Comparison of ENCODE assay signal across 8 cellular contexts in the genomic region with DNA sequence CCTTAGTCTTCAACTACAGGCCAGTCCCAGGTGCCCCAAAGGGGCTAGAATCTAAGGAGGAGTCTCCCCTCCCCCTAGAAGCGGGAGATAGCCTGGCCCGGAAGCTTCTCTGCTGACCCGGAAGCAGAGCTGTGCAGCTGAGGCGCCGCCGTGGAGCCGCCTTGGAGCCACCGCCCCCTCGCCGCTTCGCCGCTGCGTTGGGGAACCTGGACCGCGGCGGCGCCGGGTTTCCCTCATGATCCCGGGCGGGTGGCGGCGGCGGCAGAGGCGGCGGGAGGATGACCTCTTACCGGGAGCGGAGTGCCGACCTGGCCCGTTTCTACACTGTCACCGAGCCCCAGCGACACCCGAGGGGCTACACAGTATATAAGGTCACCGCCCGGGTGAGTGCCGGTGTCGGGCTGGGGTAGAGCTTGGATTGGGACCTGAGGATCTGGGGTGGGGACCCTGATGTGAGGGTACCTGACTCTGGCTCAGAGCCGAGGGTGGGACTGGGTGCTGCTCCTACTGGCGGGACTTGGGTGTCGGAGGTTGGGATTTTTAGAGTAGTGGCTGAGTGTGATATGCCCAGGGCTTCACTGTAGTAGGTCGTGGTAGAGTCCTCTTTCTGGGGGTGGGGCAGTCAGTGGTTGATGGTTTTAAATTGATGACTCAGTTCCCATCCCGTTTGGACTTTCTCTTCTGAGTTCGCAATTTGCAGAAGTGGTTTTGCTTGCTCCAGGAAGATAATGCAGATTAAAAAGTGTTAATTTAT. TPM values are rescaled to one million over a fixed set of nuclear protein-coding genes. Genes with fewer than 3 reads are reported as not detected.
DNase-seq lines count a peak whose midpoint lies in the region; ATAC-seq and TF ChIP-seq lines count a peak whose summit lies in the region.

A gene with protein sequence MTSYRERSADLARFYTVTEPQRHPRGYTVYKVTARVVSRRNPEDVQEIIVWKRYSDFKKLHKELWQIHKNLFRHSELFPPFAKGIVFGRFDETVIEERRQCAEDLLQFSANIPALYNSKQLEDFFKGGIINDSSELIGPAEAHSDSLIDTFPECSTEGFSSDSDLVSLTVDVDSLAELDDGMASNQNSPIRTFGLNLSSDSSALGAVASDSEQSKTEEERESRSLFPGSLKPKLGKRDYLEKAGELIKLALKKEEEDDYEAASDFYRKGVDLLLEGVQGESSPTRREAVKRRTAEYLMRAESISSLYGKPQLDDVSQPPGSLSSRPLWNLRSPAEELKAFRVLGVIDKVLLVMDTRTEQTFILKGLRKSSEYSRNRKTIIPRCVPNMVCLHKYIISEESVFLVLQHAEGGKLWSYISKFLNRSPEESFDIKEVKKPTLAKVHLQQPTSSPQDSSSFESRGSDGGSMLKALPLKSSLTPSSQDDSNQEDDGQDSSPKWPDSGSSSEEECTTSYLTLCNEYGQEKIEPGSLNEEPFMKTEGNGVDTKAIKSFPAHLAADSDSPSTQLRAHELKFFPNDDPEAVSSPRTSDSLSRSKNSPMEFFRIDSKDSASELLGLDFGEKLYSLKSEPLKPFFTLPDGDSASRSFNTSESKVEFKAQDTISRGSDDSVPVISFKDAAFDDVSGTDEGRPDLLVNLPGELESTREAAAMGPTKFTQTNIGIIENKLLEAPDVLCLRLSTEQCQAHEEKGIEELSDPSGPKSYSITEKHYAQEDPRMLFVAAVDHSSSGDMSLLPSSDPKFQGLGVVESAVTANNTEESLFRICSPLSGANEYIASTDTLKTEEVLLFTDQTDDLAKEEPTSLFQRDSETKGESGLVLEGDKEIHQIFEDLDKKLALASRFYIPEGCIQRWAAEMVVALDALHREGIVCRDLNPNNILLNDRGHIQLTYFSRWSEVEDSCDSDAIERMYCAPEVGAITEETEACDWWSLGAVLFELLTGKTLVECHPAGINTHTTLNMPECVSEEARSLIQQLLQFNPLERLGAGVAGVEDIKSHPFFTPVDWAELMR (plus strand): TSS at position 115 of the 754 bp plus-strand sequence. CDS start 164 bp downstream, at position 279.

- peak within 1 kb of the TSS; percentile 95 for H3K4me3 ChIP-seq in GM12865 (ENCODE audit: low read depth, low read length)
- peak within 1 kb of the TSS; percentile 83 for H3K4me3 ChIP-seq in SU-DHL-6 (ENCODE audit: insufficient read depth, low read length, poor library complexity, severe bottlenecking)
- peak within 1 kb of the TSS; percentile 73 for H3K4me3 ChIP-seq in cardiac muscle cell
- H3K4me3 ChIP-seq in trophoblast cell (ENCODE audit: low read depth, low read length): peak within 1 kb of the TSS; percentile 93
- peak within 1 kb of the TSS; percentile 68 to 96 (median 88) for H3K4me3 ChIP-seq in tibial nerve

- H3K9me2 ChIP-seq in SU-DHL-6 (replicated peaks; ENCODE audit: insufficient read depth, low read length): no peaks in the 10 kb centered on the region

- peak; percentile 98 for ATAC-seq in HG02623 (IDR thresholded peaks at IDR 0.05; ENCODE audit: unreplicated experiment)

- WGBS in trophoblast cell (ENCODE audit: extremely low coverage, insufficient coverage, insufficient read length): no CpG with 5 or more reads among the region's 42 CpGs
- WGBS in tibial nerve, 2 donors: 0 to 1% methylated on average over 11 to 29 of the region's 42 CpGs

- no peak within 1 kb of the TSS for H2BK12ac ChIP-seq in trophoblast cell (ENCODE audit: low read length)

- H3K4ac ChIP-seq in trophoblast cell (ENCODE audit: low read depth, low read length): peak within 1 kb of the TSS; percentile 38

- no peaks in the 10 kb centered on the region for H4K20me1 ChIP-seq in SU-DHL-6 (ENCODE audit: low read depth, low read length)

- H3K36me3 ChIP-seq in SU-DHL-6 (ENCODE audit: low read length) (no peaks in the 10 kb centered on the region; the same call in 1 of the 2 replicates), cardiac muscle cell (no peaks in the 10 kb centered on the region), trophoblast cell (ENCODE audit: control insufficient read depth in 1 of 2, insufficient read depth in 2 of 2, low read length in 2 of 2) (no peaks in the 10 kb centered on the region), tibial nerve (no peaks in the 10 kb centered on the region)

- H3K14ac ChIP-seq in trophoblast cell (ENCODE audit: low read length): peak within 1 kb of the TSS; percentile 64

- no peaks in the 10 kb centered on the region for H3K9me3 ChIP-seq in SU-DHL-6 (ENCODE audit: insufficient read depth, low read length)
- H3K9me3 ChIP-seq in cardiac muscle cell (ENCODE audit: low read depth): no peaks in the 10 kb centered on the region
- H3K9me3 ChIP-seq in trophoblast cell (ENCODE audit: insufficient read depth, low read depth, low read length): peaks cover 2% of the 10 kb centered on the region
- no peaks in the 10 kb centered on the region for H3K9me3 ChIP-seq in tibial nerve

- peak in 1 of 2 donors; percentile 58 for TF ChIP-seq EP300 in tibial nerve (IDR thresholded peaks at IDR 0.05)

- H3K79me2 ChIP-seq in SU-DHL-6 (ENCODE audit: insufficient read depth, low read length) (peaks cover 24% of the 10 kb centered on the region), trophoblast cell (ENCODE audit: control insufficient read depth, insufficient read depth, low read length, poor library complexity) (peaks cover 3% of the 10 kb centered on the region)

- H4K91ac ChIP-seq in trophoblast cell (ENCODE audit: low read depth, low read length): peak within 1 kb of the TSS; percentile 81

- no peak within 1 kb of the TSS for H2AK5ac ChIP-seq in trophoblast cell (ENCODE audit: low read length)

- H2AFZ ChIP-seq in SU-DHL-6 (ENCODE audit: low read depth, low read length, severe bottlenecking) (peak within 1 kb of the TSS; percentile 97), trophoblast cell (ENCODE audit: insufficient read depth, low read length, poor library complexity) (peak within 1 kb of the TSS; percentile 86)

- H4K12ac ChIP-seq in trophoblast cell (ENCODE audit: low read depth, low read length): peak within 1 kb of the TSS; percentile 96

- H4K8ac ChIP-seq in trophoblast cell (ENCODE audit: low read depth, low read length): peak within 1 kb of the TSS; percentile 97

- H3K23ac ChIP-seq in trophoblast cell (ENCODE audit: low read length): no peak within 1 kb of the TSS

- H2BK120ac ChIP-seq in trophoblast cell (ENCODE audit: insufficient read depth, low read length, poor library complexity): peak within 1 kb of the TSS; percentile 35

- H3K9ac ChIP-seq in SU-DHL-6 (ENCODE audit: low read length) (peak within 1 kb of the TSS; percentile 72), trophoblast cell (ENCODE audit: low read length) (peak within 1 kb of the TSS; percentile 80)

- H3K4me1 ChIP-seq in cardiac muscle cell (ENCODE audit: low read depth) (peaks cover 4% of the 10 kb centered on the region), trophoblast cell (ENCODE audit: control insufficient read depth in 1 of 2, insufficient read depth in 2 of 2, low read length in 2 of 2) (peaks cover 0 to 2% of the 10 kb centered on the region in 2 experiments), tibial nerve (peaks cover 0 to 29% (median 9%) of the 10 kb centered on the region in 4 donors)

- DNase-seq in GM12865 (ENCODE audit: low read depth): peak; percentile 88
- peak; percentile 91 for DNase-seq in NCI-H1092 treated with DMSO at 0.1 percent for 48 hours (lab: John Stamatoyannopoulos, UW)
- peak; percentile 59 for DNase-seq in activated naive CD8-positive, alpha-beta T cell treated with anti-CD3 and anti-CD28 coated beads, Interleukin-2, amount 50 U/mL, for 16 hours (ENCODE audit: low read depth, low spot score)
- DNase-seq in cardiac muscle cell (ENCODE audit: low read depth in 1 of 2, low spot score in 1 of 2): peak; percentile 85 to 86
- DNase-seq in trophoblast cell: peak; percentile 73 to 80
- DNase-seq in tibial nerve (ENCODE audit: low spot score in 2 of 2): peak; percentile 53 to 59

- peaks cover 9% of the 10 kb centered on the region for H3K79me1 ChIP-seq in trophoblast cell (ENCODE audit: low read length)

- no peak for TF ChIP-seq POLR2A in tibial nerve (IDR thresholded peaks at IDR 0.05)

- H3K27ac ChIP-seq in SU-DHL-6 (ENCODE audit: low read depth, low read length): no peak within 1 kb of the TSS
- H3K27ac ChIP-seq in cardiac muscle cell: peak within 1 kb of the TSS; percentile 69
- no peak within 1 kb of the TSS for H3K27ac ChIP-seq in trophoblast cell (ENCODE audit: low read depth, low read length)
- peak within 1 kb of the TSS; percentile 43 to 78 (median 73) for H3K27ac ChIP-seq in tibial nerve

- H2BK5ac ChIP-seq in trophoblast cell (ENCODE audit: low read depth, low read length, poor library complexity): no peak within 1 kb of the TSS

- H3K27me3 ChIP-seq in SU-DHL-6 (ENCODE audit: low read length): no peaks in the 10 kb centered on the region
- no peaks in the 10 kb centered on the region for H3K27me3 ChIP-seq in cardiac muscle cell
- H3K27me3 ChIP-seq in trophoblast cell (ENCODE audit: insufficient read depth, low read length): no peaks in the 10 kb centered on the region
- H3K27me3 ChIP-seq in tibial nerve: peaks cover 0 to 18% of the 10 kb centered on the region in 2 donors

- TF ChIP-seq CTCF in GM12865 (IDR thresholded peaks at IDR 0.05; ENCODE audit: insufficient read depth, low read depth, low read length, missing control alignments) (peak; percentile 1), SU-DHL-6 (IDR thresholded peaks at IDR 0.05; ENCODE audit: insufficient read depth, low read length, poor library complexity, severe bottlenecking) (no peak), cardiac muscle cell (IDR thresholded peaks at IDR 0.05; ENCODE audit: low read depth, low read length) (no peak), tibial nerve (IDR thresholded peaks at IDR 0.05) (peak in 1 of 5 experiments; percentile 33)

- peak within 1 kb of the TSS; percentile 82 for H3K18ac ChIP-seq in trophoblast cell (ENCODE audit: low read length)

- H3K4me2 ChIP-seq in SU-DHL-6 (ENCODE audit: low read depth, low read length, poor library complexity, severe bottlenecking): peak within 1 kb of the TSS; percentile 96
- peak within 1 kb of the TSS; percentile 83 for H3K4me2 ChIP-seq in trophoblast cell (ENCODE audit: low read length)

- H3F3A ChIP-seq in SU-DHL-6 (ENCODE audit: insufficient read depth): no peaks in the 10 kb centered on the region

RNA-seq across cellular contexts. Expression of the gene that starts here (rescaled TPM):
- total RNA-seq in cardiac muscle cell (13.2 and 17.9 TPM in 2 replicates), tibial nerve (10 to 100 TPM; 22.9 to 30.1 (median 26.7) TPM)
- 12.5 and 13.8 TPM in 2 replicates for polyA plus RNA-seq in cardiac muscle cell
- 7.2 and 8.0 TPM in 2 replicates for polyA plus RNA-seq in trophoblast cell (2013)

Comparison
In these comparisons a context has a peak if more than half of its experiments do, and no peak if none do; other contexts are left out.
1. H3K27ac ChIP-seq: peak in cardiac muscle cell (single experiment) and tibial nerve (4 of 4); none in SU-DHL-6 (single experiment) and trophoblast cell (single experiment).
2. Peak in every context shown above with its lines, with median percentiles within 50 percentile points of each other: DNase-seq and H3K4me3 ChIP-seq.